Comparison of ENCODE assay signal across 13 cellular contexts in the genomic region with DNA sequence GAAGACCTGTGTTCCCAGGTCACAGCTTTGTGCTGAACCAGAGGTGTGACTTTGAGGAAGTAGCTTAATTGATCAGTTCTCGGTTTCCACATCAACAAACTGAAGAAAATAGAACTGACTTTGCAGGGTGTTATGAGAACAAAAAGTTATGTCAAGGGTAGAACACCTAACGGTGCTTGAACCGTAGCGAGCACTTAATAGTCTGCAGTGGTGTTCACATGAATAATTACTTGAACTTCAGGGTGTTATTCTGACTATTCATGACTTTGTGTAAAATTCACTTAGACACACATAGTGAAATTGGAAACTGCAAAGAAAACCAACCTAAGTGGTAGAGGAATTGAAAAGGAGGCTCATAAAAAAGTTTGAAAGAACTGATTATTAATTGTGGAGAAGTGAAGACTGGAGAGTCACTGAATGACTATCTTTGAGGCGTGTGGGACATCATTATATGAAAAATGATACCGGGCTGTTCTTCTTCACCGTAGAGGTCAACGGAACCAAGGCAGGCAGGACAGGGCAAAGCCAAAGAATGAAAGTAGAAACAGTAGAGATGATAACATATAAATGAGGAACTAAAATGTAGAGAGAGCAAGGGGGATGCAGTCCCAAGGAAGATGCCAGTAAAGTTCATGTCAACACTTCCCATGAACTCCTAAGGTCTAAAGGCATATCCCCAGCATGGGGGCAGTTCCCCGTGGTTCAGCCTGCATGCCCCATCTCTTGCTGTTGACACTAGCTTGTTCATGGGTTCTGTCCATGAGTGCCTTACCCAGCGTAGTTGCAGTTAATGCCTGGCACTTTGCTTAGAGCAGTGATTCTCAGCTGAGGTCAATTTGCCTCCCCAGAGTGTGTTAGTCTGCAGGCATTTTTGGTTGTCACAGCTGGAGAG.
DNase-seq lines count a peak whose midpoint lies in the region; ATAC-seq and TF ChIP-seq lines count a peak whose summit lies in the region.
"Had no signal": no experiment of that assay in that cellular context is flagged by ENCODE, and none has a peak within 500 bp of the region (broad histone marks: within the 10 kb centered on the region; RNA-seq: fewer than 3 reads in every experiment).

No MANE protein-coding gene starts in this region.

- H3K4me3 Mint-ChIP-seq in activated CD4-positive, alpha-beta T cell treated with anti-CD3 and anti-CD28 coated beads, Interleukin-2, amount 10 ng/mL, durations not matched to agents 7 days and 5 days = no peak overlapping the region
- H3K4me3 Mint-ChIP-seq: memory B cell had no signal

- H3K9me3 Mint-ChIP-seq in activated CD4-positive, alpha-beta T cell treated with anti-CD3 and anti-CD28 coated beads, Interleukin-2, amount 10 ng/mL, durations not matched to agents 7 days and 5 days = peaks cover 2% of the 10 kb centered on the region
- H3K9me3 Mint-ChIP-seq: memory B cell had no signal

- no peaks in the 10 kb centered on the region for H3K4me1 Mint-ChIP-seq in activated CD4-positive, alpha-beta T cell treated with anti-CD3 and anti-CD28 coated beads, Interleukin-2, amount 10 ng/mL, durations not matched to agents 7 days and 5 days
- H3K4me1 Mint-ChIP-seq: memory B cell had no signal

- CTCF ChIA-PET in activated CD4-positive, alpha-beta T cell treated with anti-CD3 and anti-CD28 coated beads, Interleukin-2, amount 10 ng/mL, durations not matched to agents 7 days and 5 days (lab: Charles Lee) = interaction anchor here (0.6 kb wide), 2 partner anchors 21 to 41 kb away, joined by 3 read pairs; no protein-coding TSS in a partner anchor
- CTCF ChIA-PET in RWPE1 (lab: Yijun Ruan, JAX) = interaction anchor here (0.5 to 0.7 kb wide), 3 partner anchors 59 to 284 kb away, joined by 3 to 8 read pairs (median 5); no protein-coding TSS in a partner anchor

- H3K27ac Mint-ChIP-seq in activated CD4-positive, alpha-beta T cell treated with anti-CD3 and anti-CD28 coated beads, Interleukin-2, amount 10 ng/mL, durations not matched to agents 7 days and 5 days = no peak overlapping the region
- H3K27ac Mint-ChIP-seq: memory B cell had no signal

- DNase-seq in activated CD4-positive, alpha-beta T cell treated with anti-CD3 and anti-CD28 coated beads, Interleukin-2, amount 10 ng/mL, durations not matched to agents 7 days and 5 days = no peak
- no peak for DNase-seq in NCI-H82 treated with DMSO at 0.1 percent for 48 hours (lab: John Stamatoyannopoulos, UW; ENCODE audit: unreplicated experiment)
- no peak for DNase-seq in RPMI8226
- DNase-seq in RWPE1 (ENCODE audit: low spot score) = no peak
- DNase-seq: activated CD8-positive, alpha-beta memory T cell treated with anti-CD3 and anti-CD28 coated beads, Interleukin-2, amount 50 U/mL, for 48 hours; C1 segment of cervical spinal cord; heart left ventricle; NCI-H146 had no signal

- TF ChIP-seq CTCF in RWPE1 (conservative IDR thresholded peaks at IDR 0.05; ENCODE audit: low read depth) = no peak

- H3K27me3 Mint-ChIP-seq in activated CD4-positive, alpha-beta T cell treated with anti-CD3 and anti-CD28 coated beads, Interleukin-2, amount 10 ng/mL, durations not matched to agents 7 days and 5 days = no peaks in the 10 kb centered on the region
- H3K27me3 Mint-ChIP-seq: memory B cell had no signal

- ATAC-seq in GM18511 (IDR thresholded peaks at IDR 0.05; ENCODE audit: unreplicated experiment) = peak; percentile 82
- ATAC-seq in GM21381 (IDR thresholded peaks at IDR 0.05; ENCODE audit: unreplicated experiment) = peak; percentile 65
- peak; percentile 63 for ATAC-seq in HG02943 (IDR thresholded peaks at IDR 0.05; ENCODE audit: low read depth, unreplicated experiment)
- peak; percentile 56 for ATAC-seq in HG03575 (IDR thresholded peaks at IDR 0.05; ENCODE audit: extremely low read depth, insufficient number of reproducible peaks, low FRiP score, unreplicated experiment)

- no peak overlapping the region for H3K27ac ChIP-seq in RWPE1
- H3K27ac ChIP-seq: heart left ventricle had no signal

- POLR2A ChIA-PET in activated CD4-positive, alpha-beta T cell treated with anti-CD3 and anti-CD28 coated beads, Interleukin-2, amount 10 ng/mL, durations not matched to agents 7 days and 5 days (lab: Charles Lee) = no interaction called here
- POLR2A ChIA-PET in RWPE1 (lab: Yijun Ruan, JAX; ENCODE audit: low non-redundant PET) = no interaction called here

- H3K36me3 Mint-ChIP-seq in activated CD4-positive, alpha-beta T cell treated with anti-CD3 and anti-CD28 coated beads, Interleukin-2, amount 10 ng/mL, durations not matched to agents 7 days and 5 days (ENCODE audit: low read depth) = no peaks in the 10 kb centered on the region
- H3K36me3 Mint-ChIP-seq: memory B cell had no signal
